ENCODE assay signal across 8 cellular contexts in the genomic region with DNA sequence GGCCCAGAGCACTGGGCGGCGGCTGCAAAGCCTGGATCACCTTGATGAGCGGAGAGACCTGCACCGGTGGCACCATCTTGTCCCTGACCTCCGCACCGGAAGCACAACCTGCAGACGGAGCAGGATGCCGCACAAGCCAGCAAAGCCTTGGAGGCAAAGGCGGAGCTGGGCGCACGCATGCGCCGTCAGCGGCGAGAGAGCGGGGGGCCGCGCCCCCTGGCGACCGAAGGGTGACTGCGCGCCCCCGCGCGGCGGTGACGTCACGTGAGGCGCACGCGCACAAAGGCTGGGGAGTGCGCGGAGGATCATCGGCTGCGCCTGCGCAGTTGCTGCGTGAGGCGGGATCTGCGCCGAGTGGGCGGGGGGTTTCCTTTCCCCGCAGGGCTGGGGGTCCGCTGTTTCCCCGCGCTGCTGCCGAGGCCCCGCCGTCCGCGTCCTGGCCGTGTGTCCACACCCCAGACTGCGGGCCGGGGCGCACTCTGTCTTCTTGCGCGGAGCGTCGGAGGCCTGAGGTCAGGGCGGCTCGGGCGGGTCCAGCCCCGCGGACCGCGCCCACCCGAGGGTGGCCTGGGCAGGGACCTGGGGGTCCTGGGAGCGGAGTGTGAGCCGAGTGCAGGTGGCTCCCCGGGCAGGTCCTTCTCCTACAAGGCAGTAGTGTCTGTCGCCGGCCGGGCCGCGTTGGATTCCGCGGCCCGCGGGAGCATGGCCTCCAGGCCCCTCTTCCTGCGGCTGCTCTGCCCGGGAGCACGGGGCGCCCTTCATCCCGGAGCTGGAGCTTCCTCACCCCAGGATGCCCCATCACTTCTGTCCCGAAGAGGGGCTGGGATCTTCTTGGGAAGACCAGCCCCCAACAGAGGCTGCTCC. TPM values are rescaled to one million over a fixed set of nuclear protein-coding genes. Genes with fewer than 3 reads are reported as not detected.
A peak's percentile ranks its signal among the peaks of the same experiment; 100 is the strongest.
DNase-seq lines count a peak whose midpoint lies in the region; ATAC-seq, FAIRE-seq and TF ChIP-seq lines count a peak whose summit lies in the region.

A gene with protein sequence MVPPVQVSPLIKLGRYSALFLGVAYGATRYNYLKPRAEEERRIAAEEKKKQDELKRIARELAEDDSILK (minus strand): TSS at position 105 of the 864 bp plus-strand sequence. CDS start 29 bp downstream, at position 76.
A gene with protein sequence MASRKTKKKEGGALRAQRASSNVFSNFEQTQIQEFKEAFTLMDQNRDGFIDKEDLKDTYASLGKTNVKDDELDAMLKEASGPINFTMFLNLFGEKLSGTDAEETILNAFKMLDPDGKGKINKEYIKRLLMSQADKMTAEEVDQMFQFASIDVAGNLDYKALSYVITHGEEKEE (plus strand): TSS at position 371 of the 864 bp plus-strand sequence. CDS start 3,485 bp downstream, outside the sequence.

- no peak within 1 kb of the TSS for H3K4ac ChIP-seq in H1 (replicated peaks; ENCODE audit: insufficient read length, low read depth, low read length)
- peak within 1 kb of the TSS; percentile 70 for H3K4ac ChIP-seq in mesendoderm (ENCODE audit: low read depth, low read length)

- WGBS in H1 (ENCODE audit: extremely low coverage in 1 of 2, insufficient coverage in 1 of 2, insufficient read length in 1 of 2, insufficient replicate concordance in 2 of 2, low coverage in 1 of 2, low lambda C conversion rate in 2 of 2, missing lambda C conversion rate in 1 of 2), 2 experiments = 3% methylated on average over 80 of the region's 84 CpGs; no CpG with 5 or more reads in 1 of the 2 experiments
- no CpG with 5 or more reads among the region's 84 CpGs for WGBS in mesendoderm (ENCODE audit: extremely low coverage, insufficient coverage, low lambda C conversion rate)

- FAIRE-seq in HTR-8/SVneo (lab: Jason Lieb, UNC) = peak; percentile 99
- no peak for FAIRE-seq in H1 (lab: Jason Lieb, UNC)

- peak in 1 of 2 experiments; percentile 72; a peak in 2 of 3 replicates for TF ChIP-seq POLR2A in H1 (IDR thresholded peaks at IDR 0.05; ENCODE audit: control extremely low read depth in 1 of 2, low read depth in 2 of 2, low read length in 2 of 2)

- no peak within 1 kb of the TSS for H2AFZ ChIP-seq in H1 (ENCODE audit: low read length)

- H3K79me1 ChIP-seq in H1 (ENCODE audit: low read depth, low read length) = peaks cover 7% of the 10 kb centered on the region; the same call in 1 of the 2 replicates
- peaks cover 7% of the 10 kb centered on the region for H3K79me1 ChIP-seq in mesendoderm (ENCODE audit: low read length)

- H3K14ac ChIP-seq in H1 (ENCODE audit: insufficient read length) = no peak within 1 kb of the TSS

- H3K4me1 ChIP-seq in H1 (replicated peaks in 1 of 4; ENCODE audit: control insufficient read depth in 3 of 4, insufficient read depth in 4 of 4, low read length in 3 of 4) (peaks cover 2 to 5% (median 4%) of the 10 kb centered on the region in 4 experiments; a peak in 6 of 7 replicates), mesendoderm (ENCODE audit: control insufficient read depth, low read depth, low read length) (peaks cover 3% of the 10 kb centered on the region)

- H2BK5ac ChIP-seq in H1 (ENCODE audit: low read depth, low read length) (peak within 1 kb of the TSS; percentile 66), mesendoderm (ENCODE audit: low read length) (no peak within 1 kb of the TSS)

- peak within 1 kb of the TSS; percentile 85 to 93 for H3K4me2 ChIP-seq in H1 (ENCODE audit: insufficient read depth in 1 of 2, low read depth in 2 of 2, low read length in 2 of 2)
- peak within 1 kb of the TSS; percentile 90 for H3K4me2 ChIP-seq in mesendoderm (ENCODE audit: low read length)

- H3K23me2 ChIP-seq in H1 (ENCODE audit: low read depth, low read length) = peaks cover 12% of the 10 kb centered on the region; the same call in 1 of the 2 replicates

- peak within 1 kb of the TSS; percentile 75 to 100 (median 84) for H3K4me3 ChIP-seq in H1 (ENCODE audit: extremely low read depth in 1 of 4, insufficient read depth in 2 of 4, low read depth in 3 of 4, low read length in 4 of 4)
- peak within 1 kb of the TSS; percentile 93 for H3K4me3 ChIP-seq in mesendoderm (ENCODE audit: low read length)

- H3K79me2 ChIP-seq in H1 (ENCODE audit: control insufficient read depth in 1 of 2, insufficient read depth in 2 of 2, low read length in 2 of 2) = peaks cover 0 to 7% of the 10 kb centered on the region in 2 experiments; a peak in 2 of 4 replicates
- peaks cover 6% of the 10 kb centered on the region for H3K79me2 ChIP-seq in mesendoderm (ENCODE audit: control insufficient read depth, insufficient read depth, low read length)

- H3K9me3 ChIP-seq in H1 (ENCODE audit: insufficient read depth in 2 of 2, low read depth in 1 of 2, low read length in 1 of 2) = no peaks in the 10 kb centered on the region

- H3K36me3 ChIP-seq in H1 (ENCODE audit: control insufficient read depth in 2 of 4, insufficient read depth in 4 of 4, low read length in 3 of 4) (peaks cover 8 to 25% (median 13%) of the 10 kb centered on the region in 4 experiments), mesendoderm (ENCODE audit: control insufficient read depth, insufficient read depth, low read length) (peaks cover 3% of the 10 kb centered on the region)

- H3K27me3 ChIP-seq in H1 (replicated peaks in 1 of 4; ENCODE audit: control insufficient read depth in 3 of 4, extremely low read depth in 1 of 4, insufficient read depth in 3 of 4, low read length in 3 of 4) = no peaks in the 10 kb centered on the region; a peak in 2 of 7 replicates
- no peaks in the 10 kb centered on the region for H3K27me3 ChIP-seq in mesendoderm (ENCODE audit: insufficient read depth, low read length, poor library complexity)

- H2AK5ac ChIP-seq in H1 (ENCODE audit: low read depth, low read length) = no peak within 1 kb of the TSS
- H2AK5ac ChIP-seq in mesendoderm (ENCODE audit: low read length) = peak within 1 kb of the TSS; percentile 58

- H4K8ac ChIP-seq in H1 (ENCODE audit: extremely low read depth, insufficient read depth, low read length) (peak within 1 kb of the TSS; percentile 88), mesendoderm (ENCODE audit: low read depth, low read length) (peak within 1 kb of the TSS; percentile 5)

- CTCF ChIA-PET in H1 (lab: Charles Lee; ENCODE audit: partially characterized antibody) = interaction anchor here (1.0 to 3.4 kb wide), 10 partner anchors 10 to 101 kb away, joined by 3 to 20 read pairs (median 4); no protein-coding TSS in a partner anchor

- peak within 1 kb of the TSS; percentile 78 for H4K5ac ChIP-seq in H1 (ENCODE audit: insufficient read length, low read depth, low read length)
- H4K5ac ChIP-seq in mesendoderm (ENCODE audit: low read length) = no peak within 1 kb of the TSS

- ATAC-seq in GM21367 (IDR thresholded peaks at IDR 0.05; ENCODE audit: unreplicated experiment) = peak; percentile 66

- peaks cover 3 to 11% of the 10 kb centered on the region in 2 experiments for H4K20me1 ChIP-seq in H1 (replicated peaks in 1 of 2; ENCODE audit: control insufficient read depth in 1 of 2, insufficient read depth in 2 of 2, low read length in 2 of 2)

- in situ Hi-C loops in Caki2 (cut with HindIII; ENCODE audit: low pct_unique_long_range_greater_than_20kb, low sequenced_read_pairs) = no loop called here

- H3K23ac ChIP-seq in H1 (ENCODE audit: insufficient read length) (peak within 1 kb of the TSS; percentile 52), mesendoderm (ENCODE audit: low read length) (no peak within 1 kb of the TSS)

- H3K18ac ChIP-seq in H1 (ENCODE audit: extremely low read depth, low read length) = peak within 1 kb of the TSS; percentile 73
- peak within 1 kb of the TSS; percentile 64 for H3K18ac ChIP-seq in mesendoderm (ENCODE audit: low read length)

- H3K27ac ChIP-seq in H1 (ENCODE audit: low read depth, low read length) (peak within 1 kb of the TSS; percentile 72), mesendoderm (ENCODE audit: low read depth, low read length) (no peak within 1 kb of the TSS)

- peak; percentile 46 to 50; a peak in 3 of 4 replicates for TF ChIP-seq RAD21 in H1 (IDR thresholded peaks at IDR 0.05 in 1 of 2, conservative IDR thresholded peaks at IDR 0.05 in 1 of 2; ENCODE audit: low read depth in 2 of 2, low read length in 2 of 2)

- H2BK12ac ChIP-seq in H1 (ENCODE audit: low read depth, low read length) = no peak within 1 kb of the TSS; the same call in 1 of the 2 replicates

- TF ChIP-seq EP300 in H1 (IDR thresholded peaks at IDR 0.05; ENCODE audit: borderline replicate concordance in 1 of 2, low read depth in 2 of 2, low read length in 2 of 2) = peak in 1 of 2 experiments; percentile 27; a peak in 1 of 3 replicates

- peak in 2 of 3 experiments; percentile 87 to 99; a peak in 3 of 4 replicates for TF ChIP-seq CTCF in H1 (IDR thresholded peaks at IDR 0.05; ENCODE audit: control extremely low read depth in 1 of 3, insufficient read depth in 1 of 3, low read depth in 1 of 3, low read length in 3 of 3)

- H2BK20ac ChIP-seq in H1 (ENCODE audit: low read length) = no peak within 1 kb of the TSS

- DNase-seq in Caki2 (ENCODE audit: low read depth) = peak; percentile 94
- DNase-seq in HTR-8/SVneo (ENCODE audit: insufficient read length, low spot score) = peak; percentile 99
- DNase-seq in NOMO-1 treated with DMSO at 0.1 percent for 48 hours (lab: John Stamatoyannopoulos, UW; ENCODE audit: unreplicated experiment) = peak; percentile 90
- DNase-seq in activated CD8-positive, alpha-beta memory T cell treated with anti-CD3 and anti-CD28 coated beads for 48 hours (ENCODE audit: low read depth in 2 of 3, low spot score in 2 of 3) = peak; percentile 94 to 98 (median 96)
- peak; percentile 94 to 99 for DNase-seq in H1 (ENCODE audit: low read depth in 1 of 2, low spot score in 2 of 2)
- peak; percentile 97 for DNase-seq in mesendoderm
- DNase-seq in stimulated activated CD8-positive, alpha-beta memory T cell treated with anti-CD3 and anti-CD28 coated beads, Interleukin-15, amount 100 ng/mL, for 1 hour (ENCODE audit: low read depth) = peak; percentile 92

- H3K9ac ChIP-seq in H1 (replicated peaks in 1 of 4; ENCODE audit: extremely low read depth in 1 of 4, low read depth in 3 of 4, low read length in 3 of 4) (peak within 1 kb of the TSS; percentile 74 to 91 (median 86)), mesendoderm (ENCODE audit: low read length) (peak within 1 kb of the TSS; percentile 97)

- H2BK15ac ChIP-seq in H1 (ENCODE audit: low read length) = peak within 1 kb of the TSS; percentile 46; the same call in 1 of the 2 replicates
- H2BK15ac ChIP-seq in mesendoderm (replicated peaks; ENCODE audit: low read depth) = no peak within 1 kb of the TSS

- H2BK120ac ChIP-seq in H1 (replicated peaks; ENCODE audit: low read depth, low read length) = no peak within 1 kb of the TSS
- H2BK120ac ChIP-seq in mesendoderm (ENCODE audit: low read depth, low read length) = no peak within 1 kb of the TSS

- H3K56ac ChIP-seq in H1 (replicated peaks; ENCODE audit: insufficient read length, low read depth, low read length) (peak within 1 kb of the TSS; percentile 77), mesendoderm (ENCODE audit: low read length) (peak within 1 kb of the TSS; percentile 96)

- H4K91ac ChIP-seq in H1 (replicated peaks; ENCODE audit: insufficient read length, low read length) = peak within 1 kb of the TSS; percentile 52

- POLR2A ChIA-PET in H1 (lab: Charles Lee; ENCODE audit: partially characterized antibody) = interaction anchor here (0.6 to 4.6 kb wide), 16 partner anchors 9 to 97 kb away, joined by 3 to 53 read pairs (median 5); no protein-coding TSS in a partner anchor

RNA-seq across cellular contexts. Expression of the first gene that starts in this region (rescaled TPM):
- 265 and 360 TPM in 2 replicates for total RNA-seq in Caki2 (2014; rRNA removed; shearing (Covaris generic); ENCODE audit: low replicate concordance)
- 375 and 413 TPM in 2 replicates for total RNA-seq in H1 (2021; fragmentation: NEBNext Ultra II Directional; extraction: Animal tissue kit (Norgen Biotek cat#: 25700))
- 450 and 538 TPM in 2 replicates for polyA plus RNA-seq in H1 (2011; rRNA removed)
- 736 TPM for polyA plus RNA-seq in H1 (2011; cell fraction: cytosol; rRNA removed)
- polyA plus RNA-seq in H1 (2011; cell fraction: nucleus; rRNA removed) = 398 TPM
- polyA plus RNA-seq in H1 (2012, experiment 1 of 2) = 972 to 1,582 TPM (median 1,208 TPM) in 4 replicates
- polyA plus RNA-seq in H1 (2012, experiment 2 of 2) = 606 TPM
- polyA plus RNA-seq in H1 (2013, experiment 1 of 2) = 1,182 TPM
- 1,303 TPM for polyA plus RNA-seq in H1 (2013, experiment 2 of 2)
- polyA minus RNA-seq in H1 (2011; rRNA and poly(A)+ RNA removed) = 143 and 154 TPM in 2 replicates
- 98.1 TPM for polyA minus RNA-seq in H1 (2011; cell fraction: cytosol; rRNA and poly(A)+ RNA removed)
- 109 TPM for polyA minus RNA-seq in H1 (2011; cell fraction: nucleus; rRNA and poly(A)+ RNA removed)
- polyA plus RNA-seq in mesendoderm (2013, experiment 1 of 2) = 1,265 TPM
- polyA plus RNA-seq in mesendoderm (2013, experiment 2 of 2) = 1,279 TPM

RNA-seq across cellular contexts. Expression of the second gene that starts in this region (rescaled TPM):
- 16.6 and 48.6 TPM in 2 replicates for total RNA-seq in Caki2 (2014; rRNA removed; shearing (Covaris generic); ENCODE audit: low replicate concordance)
- 5.5 and 5.7 TPM in 2 replicates for total RNA-seq in H1 (2021; fragmentation: NEBNext Ultra II Directional; extraction: Animal tissue kit (Norgen Biotek cat#: 25700))
- 6.3 and 6.8 TPM in 2 replicates for polyA plus RNA-seq in H1 (2011; rRNA removed)
- 7.7 TPM for polyA plus RNA-seq in H1 (2011; cell fraction: cytosol; rRNA removed)
- polyA plus RNA-seq in H1 (2011; cell fraction: nucleus; rRNA removed) = 40.3 TPM
- polyA plus RNA-seq in H1 (2012, experiment 1 of 2) = 11.6 to 13.5 TPM (median 12.6 TPM) in 4 replicates
- polyA plus RNA-seq in H1 (2012, experiment 2 of 2) = 3.7 TPM
- 4.6 TPM for polyA plus RNA-seq in H1 (2013, experiment 1 of 2)
- polyA plus RNA-seq in H1 (2013, experiment 2 of 2) = 3.5 TPM
- polyA minus RNA-seq in H1 (2011; rRNA and poly(A)+ RNA removed) = 2.5 and 6.8 TPM in 2 replicates
- polyA minus RNA-seq in H1 (2011; cell fraction: cytosol; rRNA and poly(A)+ RNA removed) = 6.9 TPM
- polyA minus RNA-seq in H1 (2011; cell fraction: nucleus; rRNA and poly(A)+ RNA removed) = 19.0 TPM
- 4.5 TPM for polyA plus RNA-seq in mesendoderm (2013, experiment 1 of 2)
- polyA plus RNA-seq in mesendoderm (2013, experiment 2 of 2) = 4.6 TPM
